13 cellular contexts compared by ENCODE assay signal in genomic region chr16:54921229-54921824, GRCh38. TPM values are rescaled to one million over a fixed set of nuclear protein-coding genes. Genes with fewer than 3 reads are reported as not detected.
DNase-seq lines count a peak whose midpoint lies in the region; ATAC-seq, FAIRE-seq and TF ChIP-seq lines count a peak whose summit lies in the region.
"Had no signal": no experiment of that assay in that cellular context is flagged by ENCODE, and none has a peak within 500 bp of the region (broad histone marks: within the 10 kb centered on the region; RNA-seq: fewer than 3 reads in every experiment).

No MANE protein-coding gene starts in this region.

- POLR2A ChIA-PET in HEK293T (lab: Yijun Ruan, JAX): no interaction called here

- no peak for ATAC-seq in GM21423 (IDR thresholded peaks at IDR 0.05; ENCODE audit: unreplicated experiment)
- ATAC-seq: activated CD8-positive, alpha-beta T cell treated with anti-CD3 and anti-CD28 coated beads for 36 hours; esophagus mucosa; mucosa of descending colon had no signal

- CTCF ChIA-PET in HEK293T (lab: Yijun Ruan, JAX): interaction anchor here (0.5 kb wide), 1 partner anchor 928 kb away, joined by 3 read pairs; no protein-coding TSS in a partner anchor

- DNase-seq in HEK293T (ENCODE audit: extremely low spot score): no peak
- peak; percentile 74 for DNase-seq in NCI-H1105 treated with DMSO at 0.1 percent for 48 hours (lab: John Stamatoyannopoulos, UW)
- DNase-seq in NOMO-1 treated with DMSO at 0.1 percent for 48 hours (lab: John Stamatoyannopoulos, UW; ENCODE audit: unreplicated experiment): peak; percentile 65
- peak; percentile 41 for DNase-seq in fibroblast of gingiva (ENCODE audit: low read depth)
- no peak for DNase-seq in frontal cortex (ENCODE audit: low spot score in 2 of 2)
- no peak for DNase-seq in foreskin melanocyte
- no peak for DNase-seq in GM19239 (ENCODE audit: insufficient read length, low spot score)
- DNase-seq: activated CD8-positive, alpha-beta T cell treated with anti-CD3 and anti-CD28 coated beads for 36 hours; activated naive CD4-positive, alpha-beta T cell treated with anti-CD3 and anti-CD28 coated beads for 36 hours; mucosa of descending colon had no signal

- FAIRE-seq in frontal cortex (lab: Jason Lieb, UNC) (no peak), GM19239 (lab: Jason Lieb, UNC) (no peak)
- FAIRE-seq: TTC549 had no signal

TF ChIP-seq in HEK293T, 16 proteins besides CTCF, POLR2A, EP300 and RAD21:
- TF ChIP-seq PKNOX1 (IDR thresholded peaks at IDR 0.05) (peak; percentile 82), FOXK2 (IDR thresholded peaks at IDR 0.05) (no peak)

RNA-seq across cellular contexts. Expression of gene IRX5, which starts 9.3 kb away (rescaled TPM):
- 0.41 TPM for total RNA-seq in frontal cortex
- total RNA-seq: activated naive CD4-positive, alpha-beta T cell treated with anti-CD3 and anti-CD28 coated beads for 36 hours; mucosa of descending colon had no signal

Comparison
In these comparisons a context has a peak if more than half of its experiments do, and no peak if none do; other contexts are left out.
1. DNase-seq: peak in NCI-H1105 treated with DMSO at 0.1 percent for 48 hours (single experiment), NOMO-1 treated with DMSO at 0.1 percent for 48 hours (single experiment) and fibroblast of gingiva (single experiment); none in HEK293T (single experiment), frontal cortex (0 of 2), foreskin melanocyte (single experiment) and GM19239 (single experiment).